10 cellular contexts compared by ENCODE assay signal in the genomic region with DNA sequence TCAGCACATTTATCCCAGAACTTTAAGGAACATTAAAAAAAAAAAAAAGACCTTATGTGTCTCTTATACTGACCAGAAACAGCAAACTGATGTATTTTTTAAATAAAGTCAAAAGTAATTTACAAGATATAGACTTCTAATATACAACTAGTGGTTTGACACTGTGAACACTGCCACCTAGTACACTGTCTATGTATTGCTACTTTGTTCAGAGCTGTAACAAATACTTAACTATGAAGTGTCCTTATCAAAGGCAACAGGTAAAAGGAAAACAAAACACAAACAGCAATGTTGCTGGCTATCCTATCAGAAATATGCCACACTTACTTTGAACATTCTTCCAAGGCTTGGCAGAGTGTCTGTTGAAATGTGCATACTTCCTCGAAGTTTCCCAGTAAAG.
A peak's percentile ranks its signal among the peaks of the same experiment; 100 is the strongest.
DNase-seq lines count a peak whose midpoint lies in the region; ATAC-seq and TF ChIP-seq lines count a peak whose summit lies in the region.
"Had no signal": no experiment of that assay in that cellular context is flagged by ENCODE, and none has a peak within 500 bp of the region (broad histone marks: within the 10 kb centered on the region; RNA-seq: fewer than 3 reads in every experiment).

No MANE protein-coding gene starts in this region.

- intact Hi-C loops in right lobe of liver (cut with DNase I) = no loop called here

- no peaks in the 10 kb centered on the region for H3K27me3 ChIP-seq in RWPE2 (ENCODE audit: insufficient read depth, poor library complexity, severe bottlenecking)
- H3K27me3 ChIP-seq in right lobe of liver = no peaks in the 10 kb centered on the region

- H3K9me3 ChIP-seq in RWPE2 (ENCODE audit: severe bottlenecking) (no peaks in the 10 kb centered on the region), right lobe of liver (no peaks in the 10 kb centered on the region)

- ATAC-seq in GM21723 (IDR thresholded peaks at IDR 0.05; ENCODE audit: unreplicated experiment) (peak; percentile 62), RWPE2 (ENCODE audit: low read depth) (no peak), right lobe of liver (peak in 3 of 4 donors; percentile 51 to 52 (median 52)), HG02938 (IDR thresholded peaks at IDR 0.05; ENCODE audit: unreplicated experiment) (no peak), GM19452 (IDR thresholded peaks at IDR 0.05; ENCODE audit: unreplicated experiment) (no peak)

- H3K4me1 ChIP-seq in RWPE2 (ENCODE audit: insufficient read depth, poor library complexity, severe bottlenecking) (no peaks in the 10 kb centered on the region), right lobe of liver (no peaks in the 10 kb centered on the region)

- H3K4me3 ChIP-seq in RWPE2 (ENCODE audit: severe bottlenecking) = no peak overlapping the region
- no peak overlapping the region for H3K4me3 ChIP-seq in right lobe of liver

- TF ChIP-seq POLR2A in right lobe of liver (IDR thresholded peaks at IDR 0.05) = no peak

- DNase-seq in DMS53 (lab: John Stamatoyannopoulos, UW) (peak; percentile 50), RWPE2 (ENCODE audit: low spot score) (no peak), right lobe of liver (no peak), NCI-H774 (lab: John Stamatoyannopoulos, UW) (no peak), substantia nigra (lab: John Stamatoyannopoulos, UW) (no peak)
- DNase-seq: cortex of kidney, small intestine had no signal

- H3K36me3 ChIP-seq in RWPE2 (ENCODE audit: low read depth) (no peaks in the 10 kb centered on the region), right lobe of liver (no peaks in the 10 kb centered on the region)

- TF ChIP-seq CTCF in RWPE2 (IDR thresholded peaks at IDR 0.05; ENCODE audit: poor library complexity, severe bottlenecking) = peak; percentile 39
- TF ChIP-seq CTCF in right lobe of liver (IDR thresholded peaks at IDR 0.05) = peak; percentile 22 to 50 (median 46)

- 50% methylated on average over 1 of the region's 1 CpG for WGBS in right lobe of liver (ENCODE audit: insufficient coverage, low coverage, low lambda C conversion rate, missing lambda C conversion rate)

- H3K27ac ChIP-seq in RWPE2 (ENCODE audit: poor library complexity, severe bottlenecking) (no peak overlapping the region), right lobe of liver (no peak overlapping the region), substantia nigra (ENCODE audit: low read depth, low read length, poor library complexity, severe bottlenecking) (no peak overlapping the region)

Comparison
In these comparisons a context has a peak if more than half of its experiments do, and no peak if none do; other contexts are left out.
1. ATAC-seq: peak in GM21723 (single experiment) and right lobe of liver (3 of 4); none in RWPE2 (single experiment), HG02938 (single experiment) and GM19452 (single experiment).